In genomic region chr13:78197231-78197630, GRCh38 we compare ENCODE assay signal across 24 cellular contexts.
DNase-seq lines count a peak whose midpoint lies in the region; ATAC-seq and TF ChIP-seq lines count a peak whose summit lies in the region.
"Had no signal": no experiment of that assay in that cellular context is flagged by ENCODE, and none has a peak within 500 bp of the region (broad histone marks: within the 10 kb centered on the region; RNA-seq: fewer than 3 reads in every experiment).

No MANE protein-coding gene starts in this region.

- H3K27ac Mint-ChIP-seq in HFFc6: peak overlapping the region; percentile 3; the same call in 1 of the 2 replicates
- H3K27ac Mint-ChIP-seq: CD14-positive monocyte had no signal

- no peaks in the 10 kb centered on the region for H4K20me1 ChIP-seq in PC-3 (ENCODE audit: low read length)

- ATAC-seq in PC-3: no peak
- ATAC-seq in foreskin keratinocyte: no peak

- H3K9me2 ChIP-seq in PC-3 (replicated peaks; ENCODE audit: low read length): no peaks in the 10 kb centered on the region

- H3K79me2 ChIP-seq in PC-3 (ENCODE audit: low read length): no peaks in the 10 kb centered on the region

- intact Hi-C loops in PC-3 (cut with micrococcal nuclease): no loop called here

- BruUV-seq in PC-3 (replicated peaks; lab: Mats Ljungman, UMichigan): no TSS peak

- no peaks in the 10 kb centered on the region for H3K27me3 Mint-ChIP-seq in HFFc6 (ENCODE audit: insufficient read depth)

- no peak overlapping the region for H3K4me3 Mint-ChIP-seq in HFFc6
- H3K4me3 Mint-ChIP-seq: CD14-positive monocyte had no signal

- no peaks in the 10 kb centered on the region for H3K9me3 ChIP-seq in PC-3 (ENCODE audit: low read length)
- H3K9me3 ChIP-seq: BE2C, Peyer's patch had no signal

- H3K27ac ChIP-seq in PC-3 (ENCODE audit: low read length): no peak overlapping the region
- no peak overlapping the region for H3K27ac ChIP-seq in foreskin keratinocyte
- H3K27ac ChIP-seq: HL-60, Peyer's patch had no signal

- CTCF ChIA-PET in PC-3 (lab: Charles Lee): no interaction called here

- H3K36me3 Mint-ChIP-seq in HFFc6 (ENCODE audit: low read depth): no peaks in the 10 kb centered on the region
- H3K36me3 Mint-ChIP-seq: CD14-positive monocyte had no signal

- H2AFZ ChIP-seq in PC-3 (ENCODE audit: low read length): no peak overlapping the region

- H3K4me2 ChIP-seq in PC-3 (ENCODE audit: low read length): no peak overlapping the region

- H3K4me1 ChIP-seq in PC-3 (ENCODE audit: insufficient read depth, low read length) (no peaks in the 10 kb centered on the region; the same call in 1 of the 2 replicates), foreskin keratinocyte (no peaks in the 10 kb centered on the region)
- H3K4me1 ChIP-seq: BE2C, Peyer's patch had no signal

- POLR2A ChIA-PET in PC-3 (lab: Charles Lee; ENCODE audit: unreplicated experiment): no interaction called here

- TF ChIP-seq CTCF in HFFc6 (IDR thresholded peaks at IDR 0.05) (no peak), PC-3 (conservative IDR thresholded peaks at IDR 0.05; ENCODE audit: low read depth, low read length) (no peak), foreskin keratinocyte (conservative IDR thresholded peaks at IDR 0.05) (no peak)

- H3K4me1 Mint-ChIP-seq in HFFc6 (ENCODE audit: low read depth): peaks cover 58% of the 10 kb centered on the region

- no peak overlapping the region for H3K9ac ChIP-seq in PC-3 (ENCODE audit: low read length)

- H3F3A ChIP-seq in PC-3 (ENCODE audit: low read length, unreplicated experiment): no peaks in the 10 kb centered on the region

- H3K27me3 ChIP-seq in PC-3 (ENCODE audit: low read length): 0 out of 2 replicates have a peak, but pooled peaks cover 6% of the 10 kb centered on the region
- H3K27me3 ChIP-seq in foreskin keratinocyte: no peaks in the 10 kb centered on the region
- H3K27me3 ChIP-seq in H7 (ENCODE audit: control insufficient read depth, insufficient read depth, low read length): no peaks in the 10 kb centered on the region
- H3K27me3 ChIP-seq: BE2C, Peyer's patch had no signal

- H3K36me3 ChIP-seq in PC-3 (ENCODE audit: low read depth, low read length): no peaks in the 10 kb centered on the region
- H3K36me3 ChIP-seq in H7 (replicated peaks; ENCODE audit: control insufficient read depth, insufficient read depth, low read length): no peaks in the 10 kb centered on the region
- H3K36me3 ChIP-seq: BE2C, Peyer's patch had no signal

- DNase-seq in ELR (ENCODE audit: low read depth) (peak; percentile 68), HFFc6 (no peak), PC-3 (peak; percentile 33), foreskin keratinocyte (peak; percentile 4 to 52), NCI-H146 treated with DMSO at 0.1 percent for 48 hours (lab: John Stamatoyannopoulos, UW; ENCODE audit: unreplicated experiment) (no peak), NCI-H2029 treated with DMSO at 0.1 percent for 48 hours (lab: John Stamatoyannopoulos, UW) (no peak), H7 (no peak)
- no peak for DNase-seq in stimulated activated naive CD4-positive, alpha-beta T cell treated with Interleukin-2 at 50 U/mL for 16 hours (lab: John Stamatoyannopoulos, UW)
- DNase-seq: 8988T, ACHN, BE2C, Calu3, DMS79 treated with DMSO at 0.1 percent for 48 hours, Karpas-422, NCI-H1092 treated with DMSO at 0.1 percent for 48 hours, NCI-H1436, NCI-H187 treated with DMSO at 0.1 percent for 48 hours, NCI-H2227 treated with DMSO at 0.1 percent for 48 hours, NCI-H526 treated with DMSO at 0.1 percent for 48 hours, Peyer's patch, SHP77 treated with DMSO at 0.1 percent for 48 hours, T-helper 1 cell had no signal

- H3K9me3 Mint-ChIP-seq in HFFc6: no peaks in the 10 kb centered on the region
- H3K9me3 Mint-ChIP-seq: CD14-positive monocyte had no signal

- H3K4me3 ChIP-seq in PC-3 (ENCODE audit: low read length) (no peak overlapping the region), H7 (ENCODE audit: insufficient read depth, low read depth, low read length) (no peak overlapping the region)
- H3K4me3 ChIP-seq: Peyer's patch had no signal

Comparison
In these comparisons a context has a peak if more than half of its experiments do, and no peak if none do; other contexts are left out.
1. DNase-seq: peak in ELR (single experiment), PC-3 (single experiment) and foreskin keratinocyte (2 of 2); none in HFFc6 (single experiment), stimulated activated naive CD4-positive, alpha-beta T cell treated with Interleukin-2 at 50 U/mL for 16 hours (single experiment), NCI-H146 treated with DMSO at 0.1 percent for 48 hours (single experiment), NCI-H2029 treated with DMSO at 0.1 percent for 48 hours (single experiment) and H7 (single experiment).